ENCODE assay signal across 7 cellular contexts in genomic region chrX:101206471-101206870, GRCh38. TPM values are rescaled to one million over a fixed set of nuclear protein-coding genes. Genes with fewer than 3 reads are reported as not detected.
DNase-seq lines count a peak whose midpoint lies in the region; ATAC-seq and TF ChIP-seq lines count a peak whose summit lies in the region.

No MANE protein-coding gene starts in this region.

- no peaks in the 10 kb centered on the region for H3K27me3 Mint-ChIP-seq in mesothelial cell of epicardium (ENCODE audit: low read depth)

- H3K4me3 ChIP-seq in fibroblast of villous mesenchyme (ENCODE audit: low read depth, low read length): no peak overlapping the region

- H3K4me1 Mint-ChIP-seq in mesothelial cell of epicardium: peaks cover 17% of the 10 kb centered on the region

- peak; percentile 54 for TF ChIP-seq CTCF in fibroblast of villous mesenchyme (IDR thresholded peaks at IDR 0.05; ENCODE audit: insufficient read depth, low read depth, low read length)
- no peak for TF ChIP-seq CTCF in mesothelial cell of epicardium (IDR thresholded peaks at IDR 0.05; ENCODE audit: unreplicated experiment)

- DNase-seq in EH (ENCODE audit: low read depth): peak; percentile 65
- DNase-seq in RKO (ENCODE audit: low spot score): peak; percentile 78
- peak; percentile 47 for DNase-seq in fibroblast of villous mesenchyme (ENCODE audit: low read depth)
- no peak for DNase-seq in middle frontal gyrus (ENCODE audit: extremely low spot score, low spot score)
- no peak for DNase-seq in mesothelial cell of epicardium (ENCODE audit: low spot score in 2 of 2, unreplicated experiment in 2 of 2)

- peak; percentile 56 for ATAC-seq in GM19043 (IDR thresholded peaks at IDR 0.05; ENCODE audit: low read depth, unreplicated experiment)
- ATAC-seq in HG03342 (IDR thresholded peaks at IDR 0.05; ENCODE audit: unreplicated experiment): peak; percentile 88

- H3K36me3 Mint-ChIP-seq in mesothelial cell of epicardium: no peaks in the 10 kb centered on the region

- H3K9me3 Mint-ChIP-seq in mesothelial cell of epicardium: peaks cover 27% of the 10 kb centered on the region

- H3K4me3 Mint-ChIP-seq in mesothelial cell of epicardium: no peak overlapping the region

- H3K27ac Mint-ChIP-seq in mesothelial cell of epicardium: no peak overlapping the region

RNA-seq across cellular contexts. Expression of gene DRP2, which starts 13.1 kb away (rescaled TPM):
- total RNA-seq in fibroblast of villous mesenchyme (0.97 and 2.6 TPM in 2 replicates), mesothelial cell of epicardium (3.9 to 4.4 TPM (median 4.2 TPM) in 3 replicates)

Comparison
In these comparisons a context has a peak if more than half of its experiments do, and no peak if none do; other contexts are left out.
1. DNase-seq: peak in EH (single experiment), RKO (single experiment) and fibroblast of villous mesenchyme (single experiment); none in middle frontal gyrus (single experiment) and mesothelial cell of epicardium (0 of 2).